ENCODE assay signal across 21 cellular contexts in the genomic region with DNA sequence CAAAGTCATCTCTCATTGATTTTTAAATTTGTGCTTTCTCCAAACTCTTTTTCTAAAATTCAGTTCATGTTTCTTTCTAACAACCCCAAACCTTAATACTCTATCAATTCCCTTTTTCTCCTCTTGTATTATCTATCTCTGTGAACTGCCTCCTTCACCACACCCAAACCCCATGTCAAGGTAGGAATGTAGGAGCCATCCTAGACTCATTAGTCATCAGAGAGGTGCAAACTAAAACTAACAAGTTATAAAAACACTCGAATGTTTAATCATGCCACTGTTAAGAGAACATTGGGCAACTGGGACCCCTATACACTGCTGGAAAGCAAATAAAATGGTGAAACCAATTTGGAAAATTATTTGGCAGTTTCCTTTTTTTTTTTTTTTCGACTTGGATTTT.
"Had no signal": no experiment of that assay in that cellular context is flagged by ENCODE, and none has a peak within 500 bp of the region (broad histone marks: within the 10 kb centered on the region; RNA-seq: fewer than 3 reads in every experiment).

No MANE protein-coding gene starts in this region.

- H3K36me3 ChIP-seq: esophagus squamous epithelium, gastroesophageal sphincter, heart left ventricle, left lung, lower lobe of right lung had no signal

- ATAC-seq: esophagus mucosa; gastroesophageal sphincter; heart left ventricle; left cardiac atrium; left lung; left ventricle myocardium superior; lower lobe of right lung; naive thymus-derived CD4-positive, alpha-beta T cell had no signal

- H3K27ac ChIP-seq: coronary artery, dorsolateral prefrontal cortex, epithelial cell of prostate, esophagus squamous epithelium, gastroesophageal sphincter, heart left ventricle, hepatocyte, left lung, lower lobe of right lung had no signal

- H3K4me2 ChIP-seq: hepatocyte had no signal

- H2AFZ ChIP-seq: hepatocyte had no signal

- H3K27me3 ChIP-seq: dorsolateral prefrontal cortex, esophagus squamous epithelium, gastroesophageal sphincter, heart left ventricle, hepatocyte, left lung had no signal

- H3K79me2 ChIP-seq: hepatocyte had no signal

- DNase-seq: dermis blood vessel endothelial cell; dorsolateral prefrontal cortex; effector CD4-positive, alpha-beta T cell; effector memory CD4-positive, alpha-beta T cell; erythroblast; esophagus squamous epithelium; foreskin fibroblast; heart left ventricle; hypothalamus; left cardiac atrium; left lung; left ventricle myocardium superior; lower lobe of right lung; mesendoderm; midbrain; naive thymus-derived CD4-positive, alpha-beta T cell had no signal

- H3K4me1 ChIP-seq: esophagus squamous epithelium, gastroesophageal sphincter, heart left ventricle, left lung, lower lobe of right lung had no signal

- H3K4me3 ChIP-seq: coronary artery, dorsolateral prefrontal cortex, esophagus squamous epithelium, gastroesophageal sphincter, heart left ventricle, hepatocyte, left lung, lower lobe of right lung had no signal

- H3K9me3 ChIP-seq: esophagus squamous epithelium, lower lobe of right lung had no signal
